Comparison of ENCODE assay signal across 8 cellular contexts in genomic region chr2:69644506-69644979, GRCh38. TPM values are rescaled to one million over a fixed set of nuclear protein-coding genes. Genes with fewer than 3 reads are reported as not detected.
DNase-seq lines count a peak whose midpoint lies in the region; ATAC-seq and TF ChIP-seq lines count a peak whose summit lies in the region.

No MANE protein-coding gene starts in this region.

- H4K20me1 ChIP-seq in OCI-LY3 (ENCODE audit: insufficient read depth, low read length) = no peaks in the 10 kb centered on the region

- peaks cover 11% of the 10 kb centered on the region for H3K4me1 ChIP-seq in ES-I3 (ENCODE audit: insufficient read depth, low read length)
- peaks cover 28% of the 10 kb centered on the region for H3K4me1 ChIP-seq in OCI-LY3 (ENCODE audit: low read length)
- H3K4me1 ChIP-seq in neuronal stem cell (ENCODE audit: control insufficient read depth in 2 of 2, insufficient read depth in 1 of 2, low read depth in 1 of 2, low read length in 2 of 2) = peaks cover 14 to 16% of the 10 kb centered on the region in 2 donors

- H4K91ac ChIP-seq in neuronal stem cell (ENCODE audit: low read depth, low read length, poor library complexity) = no peak overlapping the region

- WGBS in neuronal stem cell (ENCODE audit: extremely low coverage in 2 of 2, insufficient read length in 2 of 2, insufficient replicate concordance in 1 of 2), 2 donors = no CpG with 5 or more reads among the region's 15 CpGs

- H4K8ac ChIP-seq in neuronal stem cell (ENCODE audit: low read depth, low read length) = no peak overlapping the region

- H3K27me3 ChIP-seq in OCI-LY3 (ENCODE audit: low read depth, low read length) = peaks cover 55% of the 10 kb centered on the region
- H3K27me3 ChIP-seq in neuronal stem cell (ENCODE audit: control insufficient read depth in 3 of 3, insufficient read depth in 3 of 3, low read depth in 1 of 3, low read length in 3 of 3) = no peaks in the 10 kb centered on the region

- no peak overlapping the region for H2BK5ac ChIP-seq in neuronal stem cell (ENCODE audit: low read length)

- ATAC-seq in GM19463 (IDR thresholded peaks at IDR 0.05; ENCODE audit: unreplicated experiment) = no peak

- peaks cover 4% of the 10 kb centered on the region for H3K79me1 ChIP-seq in neuronal stem cell (ENCODE audit: low read depth, low read length)

- peak overlapping the region; percentile 99 for H2AFZ ChIP-seq in OCI-LY3 (ENCODE audit: low read depth, low read length)
- peak overlapping the region; percentile 100 for H2AFZ ChIP-seq in neuronal stem cell (ENCODE audit: low read length)

- H3K23ac ChIP-seq in neuronal stem cell (ENCODE audit: low read depth, low read length, poor library complexity) = no peak overlapping the region

- DNase-seq in epithelial cell of prostate (ENCODE audit: low read depth, low spot score) (no peak), neuronal stem cell (ENCODE audit: low spot score) (no peak), GM10266 (ENCODE audit: extremely low spot score) (no peak), SK-N-DZ (ENCODE audit: low spot score) (no peak), NCI-H1436 treated with DMSO at 0.1 percent for 48 hours (lab: John Stamatoyannopoulos, UW) (no peak)

- H2BK12ac ChIP-seq in neuronal stem cell (ENCODE audit: low read length) = no peak overlapping the region

- no peak overlapping the region for H2AK5ac ChIP-seq in neuronal stem cell (ENCODE audit: low read depth, low read length)

- H2BK120ac ChIP-seq in neuronal stem cell (ENCODE audit: low read depth, low read length) = no peak overlapping the region

- H3K14ac ChIP-seq in neuronal stem cell (ENCODE audit: low read length) = no peak overlapping the region

- H3K4me3 ChIP-seq in OCI-LY3 (ENCODE audit: low read length) (peak overlapping the region; percentile 96), neuronal stem cell (ENCODE audit: low read length in 2 of 2) (peak overlapping the region; percentile 94 to 98)

- H3K18ac ChIP-seq in neuronal stem cell (ENCODE audit: low read length) = no peak overlapping the region

- no peaks in the 10 kb centered on the region for H3K79me2 ChIP-seq in OCI-LY3 (ENCODE audit: low read length)

- H3K9me3 ChIP-seq in ES-I3 (ENCODE audit: control insufficient read depth, insufficient read depth, low read length) (no peaks in the 10 kb centered on the region), OCI-LY3 (ENCODE audit: insufficient read depth, low read length) (no peaks in the 10 kb centered on the region), neuronal stem cell (replicated peaks in 1 of 2; ENCODE audit: control insufficient read depth in 2 of 2, insufficient read depth in 1 of 2, low read depth in 1 of 2, low read length in 2 of 2) (peaks cover 0 to 3% of the 10 kb centered on the region in 2 donors)

- TF ChIP-seq CTCF in OCI-LY3 (IDR thresholded peaks at IDR 0.05; ENCODE audit: low read depth, low read length) (no peak), GM10266 (IDR thresholded peaks at IDR 0.05; ENCODE audit: control insufficient read depth, insufficient read depth, low read depth, missing control alignments) (no peak)

- H3K27ac ChIP-seq in OCI-LY3 (ENCODE audit: low read length) (no peak overlapping the region), epithelial cell of prostate (peak overlapping the region; percentile 95), neuronal stem cell (replicated peaks; ENCODE audit: low read length) (no peak overlapping the region)

- H3K36me3 ChIP-seq in ES-I3 (ENCODE audit: insufficient read depth, low read length) = no peaks in the 10 kb centered on the region
- H3K36me3 ChIP-seq in OCI-LY3 (replicated peaks; ENCODE audit: low read depth, low read length) = no peaks in the 10 kb centered on the region
- H3K36me3 ChIP-seq in neuronal stem cell (replicated peaks in 1 of 2; ENCODE audit: control insufficient read depth in 2 of 2, insufficient read depth in 2 of 2, low read length in 2 of 2) = peaks cover 0 to 5% of the 10 kb centered on the region in 2 donors

- H3K4me2 ChIP-seq in OCI-LY3 (ENCODE audit: low read length) (peak overlapping the region; percentile 97), neuronal stem cell (ENCODE audit: insufficient read depth, low read length, poor library complexity, severe bottlenecking) (peak overlapping the region; percentile 69)

- H2BK15ac ChIP-seq in neuronal stem cell (ENCODE audit: low read length) = no peak overlapping the region

- H3K9ac ChIP-seq in ES-I3 (ENCODE audit: low read depth, low read length) = peak overlapping the region; percentile 87
- H3K9ac ChIP-seq in OCI-LY3 (ENCODE audit: low read length) = peak overlapping the region; percentile 93
- peak overlapping the region; percentile 71 for H3K9ac ChIP-seq in neuronal stem cell (ENCODE audit: low read depth, low read length, poor library complexity)

- no peak overlapping the region for H3K4ac ChIP-seq in neuronal stem cell (ENCODE audit: low read length)

RNA-seq across cellular contexts. Expression of gene AAK1, which starts 1.0 kb away (rescaled TPM):
- polyA plus RNA-seq in neuronal stem cell (2013, experiment 1 of 2) = 16.3 TPM
- 17.1 TPM for polyA plus RNA-seq in neuronal stem cell (2013, experiment 2 of 2)
- polyA plus RNA-seq in SK-N-DZ (2014; cell fraction: cytosol; rRNA removed) = 5.1 and 6.1 TPM in 2 replicates
- 2.6 and 4.3 TPM in 2 replicates for polyA plus RNA-seq in SK-N-DZ (2014; cell fraction: nucleus; rRNA removed)
